Comparison of ENCODE assay signal across 16 cellular contexts in genomic region chr1:203665986-203666385, GRCh38. TPM values are rescaled to one million over a fixed set of nuclear protein-coding genes. Genes with fewer than 3 reads are reported as not detected.
A peak's percentile ranks its signal among the peaks of the same experiment; 100 is the strongest.
DNase-seq lines count a peak whose midpoint lies in the region; ATAC-seq, FAIRE-seq and TF ChIP-seq lines count a peak whose summit lies in the region.
"Had no signal": no experiment of that assay in that cellular context is flagged by ENCODE, and none has a peak within 500 bp of the region (broad histone marks: within the 10 kb centered on the region; RNA-seq: fewer than 3 reads in every experiment).

No MANE protein-coding gene starts in this region.

- H3K27ac ChIP-seq in BLaER1 treated with 17β-estradiol and CSF1 and Interleukin-3, amounts not matched to agents 10 nM and 100 nM = no peak overlapping the region
- peak overlapping the region; percentile 70 for H3K27ac ChIP-seq in fibroblast of lung (ENCODE audit: insufficient read depth, low read length)
- peak overlapping the region; percentile 36 for H3K27ac ChIP-seq in psoas muscle
- H3K27ac ChIP-seq: brain microvascular endothelial cell, hepatocyte had no signal

- no peaks in the 10 kb centered on the region for H3K27me3 Mint-ChIP-seq in activated CD8-positive, alpha-beta memory T cell treated with anti-CD3 and anti-CD28 coated beads, Interleukin-2, amount 10 ng/mL, durations not matched to agents 7 days and 5 days
- H3K27me3 Mint-ChIP-seq: IgD-negative memory B cell had no signal

- no peak overlapping the region for H3K4me3 Mint-ChIP-seq in activated CD8-positive, alpha-beta memory T cell treated with anti-CD3 and anti-CD28 coated beads, Interleukin-2, amount 10 ng/mL, durations not matched to agents 7 days and 5 days
- H3K4me3 Mint-ChIP-seq: B cell, IgD-negative memory B cell had no signal

- CTCF ChIA-PET in activated CD8-positive, alpha-beta memory T cell treated with anti-CD3 and anti-CD28 coated beads, Interleukin-2, amount 10 ng/mL, durations not matched to agents 7 days and 5 days (lab: Charles Lee) = interaction anchor here (1.0 kb wide), 2 partner anchors 12 to 36 kb away, joined by 3 to 6 read pairs; no protein-coding TSS in a partner anchor

- no peak overlapping the region for H2AFZ ChIP-seq in fibroblast of lung (ENCODE audit: low read length)
- H2AFZ ChIP-seq: hepatocyte had no signal

- DNase-seq in RCC 7860 (ENCODE audit: low spot score) (peak; percentile 39), fibroblast of lung (ENCODE audit: low read depth in 2 of 2) (peak in 1 of 2 donors; percentile 46), psoas muscle (no peak), GM13976 (ENCODE audit: low spot score) (no peak)
- no peak for DNase-seq in activated CD4-positive, alpha-beta T cell treated with anti-CD3 and anti-CD28 coated beads for 4 hours
- no peak for DNase-seq in stimulated activated CD4-positive, alpha-beta T cell treated with anti-CD3 and anti-CD28 coated beads, Interleukin-2, amount 100 ng/mL, for 48 hours
- DNase-seq in activated CD8-positive, alpha-beta memory T cell treated with anti-CD3 and anti-CD28 coated beads, Interleukin-2, amount 10 ng/mL, durations not matched to agents 7 days and 5 days = no peak
- DNase-seq: activated CD4-positive, alpha-beta T cell treated with anti-CD3 and anti-CD28 coated beads, Interleukin-2, amount 50 U/mL, for 48 hours; activated gamma-delta T cell treated with Interleukin-2 at 50 U/mL for 16 hours; brain microvascular endothelial cell; NCI-H1105 treated with DMSO at 0.1 percent for 48 hours had no signal

- TF ChIP-seq CTCF in fibroblast of lung (conservative IDR thresholded peaks at IDR 0.05 in 1 of 2, IDR thresholded peaks at IDR 0.05 in 1 of 2; ENCODE audit: low read depth in 1 of 2, low read length in 2 of 2) (no peak), psoas muscle (IDR thresholded peaks at IDR 0.05) (no peak), GM13976 (IDR thresholded peaks at IDR 0.05; ENCODE audit: borderline replicate concordance, control extremely low read depth, extremely low read depth, insufficient read depth, missing control alignments) (no peak)

- peaks cover 0 to 69% (median 15%) of the 10 kb centered on the region in 11 experiments; a peak in 15 of 22 replicates for H3K36me3 ChIP-seq in BLaER1 treated with 17β-estradiol and CSF1 and Interleukin-3, amounts not matched to agents 10 nM and 100 nM
- H3K36me3 ChIP-seq in fibroblast of lung (ENCODE audit: control insufficient read depth, insufficient read depth, low read length) = peaks cover 4% of the 10 kb centered on the region
- no peaks in the 10 kb centered on the region for H3K36me3 ChIP-seq in psoas muscle (ENCODE audit: insufficient read depth in 1 of 2, low read depth in 1 of 2)
- H3K36me3 ChIP-seq: brain microvascular endothelial cell had no signal

- H3K4me1 ChIP-seq in BLaER1 treated with 17β-estradiol and CSF1 and Interleukin-3, amounts not matched to agents 10 nM and 100 nM = peaks cover 17 to 66% (median 51%) of the 10 kb centered on the region in 10 experiments
- H3K4me1 ChIP-seq in fibroblast of lung (ENCODE audit: control insufficient read depth, extremely low read depth, insufficient read depth, low read length) = peaks cover 69% of the 10 kb centered on the region
- peaks cover 32% of the 10 kb centered on the region for H3K4me1 ChIP-seq in psoas muscle

- intact Hi-C loops in psoas muscle (cut with DNase I) = no loop called here

- no peaks in the 10 kb centered on the region for H3K9me3 ChIP-seq in BLaER1 treated with 17β-estradiol and CSF1 and Interleukin-3, amounts not matched to agents 10 nM and 100 nM (replicated peaks in 1 of 11)
- H3K9me3 ChIP-seq in fibroblast of lung (ENCODE audit: control insufficient read depth, insufficient read depth, low read depth, low read length) (no peaks in the 10 kb centered on the region), psoas muscle (no peaks in the 10 kb centered on the region)

- peak overlapping the region in 8 of 11 experiments; percentile 7 to 57 (median 47); a peak in 15 of 22 replicates for H3K4me2 ChIP-seq in BLaER1 treated with 17β-estradiol and CSF1 and Interleukin-3, amounts not matched to agents 10 nM and 100 nM
- H3K4me2 ChIP-seq in fibroblast of lung (ENCODE audit: extremely low read depth, insufficient read depth, low read length) = no peak overlapping the region
- H3K4me2 ChIP-seq: hepatocyte had no signal

- no peak overlapping the region for H3K9ac ChIP-seq in BLaER1 treated with 17β-estradiol and CSF1 and Interleukin-3, amounts not matched to agents 10 nM and 100 nM
- no peak overlapping the region for H3K9ac ChIP-seq in fibroblast of lung (ENCODE audit: insufficient read depth, low read length)

- no peak overlapping the region for H3K4me3 ChIP-seq in BLaER1 treated with 17β-estradiol and CSF1 and Interleukin-3, amounts not matched to agents 10 nM and 100 nM
- no peak overlapping the region for H3K4me3 ChIP-seq in fibroblast of lung (replicated peaks in 1 of 4; ENCODE audit: control extremely low read depth in 1 of 4, insufficient read depth in 1 of 4, low read depth in 3 of 4, low read length in 4 of 4)
- no peak overlapping the region for H3K4me3 ChIP-seq in psoas muscle
- H3K4me3 ChIP-seq: hepatocyte had no signal

- peaks cover 80% of the 10 kb centered on the region for H3K4me1 Mint-ChIP-seq in activated CD8-positive, alpha-beta memory T cell treated with anti-CD3 and anti-CD28 coated beads, Interleukin-2, amount 10 ng/mL, durations not matched to agents 7 days and 5 days
- H3K4me1 Mint-ChIP-seq: B cell had no signal

- peaks cover 50% of the 10 kb centered on the region for H3K36me3 Mint-ChIP-seq in activated CD8-positive, alpha-beta memory T cell treated with anti-CD3 and anti-CD28 coated beads, Interleukin-2, amount 10 ng/mL, durations not matched to agents 7 days and 5 days

- no peaks in the 10 kb centered on the region for H3K9me3 Mint-ChIP-seq in activated CD8-positive, alpha-beta memory T cell treated with anti-CD3 and anti-CD28 coated beads, Interleukin-2, amount 10 ng/mL, durations not matched to agents 7 days and 5 days (ENCODE audit: low read depth)
- H3K9me3 Mint-ChIP-seq: IgD-negative memory B cell had no signal

- H3K27me3 ChIP-seq in BLaER1 treated with 17β-estradiol and CSF1 and Interleukin-3, amounts not matched to agents 10 nM and 100 nM = no peaks in the 10 kb centered on the region
- H3K27me3 ChIP-seq in fibroblast of lung (ENCODE audit: control insufficient read depth, insufficient read depth, low read length) (no peaks in the 10 kb centered on the region), psoas muscle (ENCODE audit: insufficient read depth in 3 of 3, low read length in 2 of 3) (no peaks in the 10 kb centered on the region)
- H3K27me3 ChIP-seq: brain microvascular endothelial cell, hepatocyte had no signal

- in situ Hi-C loops in GM13976 (cut with MboI; ENCODE audit: low sequenced_read_pairs, unreplicated experiment) = no loop called here

- H4K20me1 ChIP-seq in BLaER1 treated with 17β-estradiol and CSF1 and Interleukin-3, amounts not matched to agents 10 nM and 100 nM = peaks cover 0 to 95% (median 63%) of the 10 kb centered on the region in 11 experiments; a peak in 14 of 22 replicates
- peaks cover 2% of the 10 kb centered on the region for H4K20me1 ChIP-seq in fibroblast of lung (ENCODE audit: control insufficient read depth, extremely low read depth, insufficient read depth, low read length)

- H3K79me2 ChIP-seq in fibroblast of lung (ENCODE audit: control insufficient read depth, insufficient read depth, low read length) = peaks cover 97% of the 10 kb centered on the region

- FAIRE-seq in RCC 7860 (lab: Jason Lieb, UNC) = peak; percentile 65

- no peak for ATAC-seq in psoas muscle
- ATAC-seq in activated CD8-positive, alpha-beta memory T cell treated with anti-CD3 and anti-CD28 coated beads, Interleukin-2, amount 10 ng/mL, durations not matched to agents 7 days and 5 days = no peak
- ATAC-seq: Panc1 had no signal

- WGBS in psoas muscle, 3 donors = 31 to 46% (median 45%) methylated on average over 2 of the region's 2 CpGs

- H3K27ac Mint-ChIP-seq in activated CD8-positive, alpha-beta memory T cell treated with anti-CD3 and anti-CD28 coated beads, Interleukin-2, amount 10 ng/mL, durations not matched to agents 7 days and 5 days = no peak overlapping the region
- H3K27ac Mint-ChIP-seq: B cell had no signal

RNA-seq across cellular contexts. Expression of gene ATP2B4, which starts 39.4 kb away (rescaled TPM):
- total RNA-seq in fibroblast of lung (143 and 302 TPM in 2 replicates), psoas muscle (10 to 100 TPM; 18.6 to 29.6 (median 27.9) TPM)
- polyA plus RNA-seq in fibroblast of lung (265 and 328 TPM in 2 replicates), psoas muscle (10 to 100 TPM; 12.2 to 26.6 (median 15.6) TPM)
- polyA plus RNA-seq in fibroblast of lung (2012) = 168 and 218 TPM in 2 replicates
- 583 and 648 TPM in 2 replicates for polyA minus RNA-seq in fibroblast of lung (ENCODE audit: low replicate concordance)
- 100 to 1,000 TPM in 1 of 2 experiments, 10 to 100 TPM in 1; 96.1 to 130 TPM for total RNA-seq in activated CD8-positive, alpha-beta memory T cell treated with anti-CD3 and anti-CD28 coated beads, Interleukin-2, amount 10 ng/mL, durations not matched to agents 7 days and 5 days

Comparison
In these comparisons a context has a peak if more than half of its experiments do, and no peak if none do; other contexts are left out.
1. H3K27ac ChIP-seq: peak in fibroblast of lung (single experiment) and psoas muscle (single experiment); none in BLaER1 treated with 17β-estradiol and CSF1 and Interleukin-3, amounts not matched to agents 10 nM and 100 nM (0 of 11).